ENCODE assay signal across 16 cellular contexts in genomic region chr10:80157561-80157960, GRCh38. TPM values are rescaled to one million over a fixed set of nuclear protein-coding genes. Genes with fewer than 3 reads are reported as not detected.
DNase-seq lines count a peak whose midpoint lies in the region; ATAC-seq and TF ChIP-seq lines count a peak whose summit lies in the region.
"Had no signal": no experiment of that assay in that cellular context is flagged by ENCODE, and none has a peak within 500 bp of the region (broad histone marks: within the 10 kb centered on the region; RNA-seq: fewer than 3 reads in every experiment).

No MANE protein-coding gene starts in this region.

- peak overlapping the region; percentile 91 for H2BK120ac ChIP-seq in IMR-90 (ENCODE audit: low read depth, low read length)

- H2BK20ac ChIP-seq in IMR-90 (ENCODE audit: low read depth, low read length), result peak overlapping the region; percentile 93

- no peak for TF ChIP-seq EP300 in gastroesophageal sphincter (IDR thresholded peaks at IDR 0.05)

- DNase-seq in A673 (ENCODE audit: low spot score) (no peak), IMR-90 (no peak), smooth muscle cell (lab: John Stamatoyannopoulos, UW; ENCODE audit: unreplicated experiment) (no peak), cerebellar nuclear complex (lab: John Stamatoyannopoulos, UW) (no peak)
- DNase-seq: activated CD8-positive, alpha-beta memory T cell treated with anti-CD3 and anti-CD28 coated beads, Interleukin-2, amount 10 ng/mL, durations not matched to agents 7 days and 5 days; DMS 273 treated with DMSO at 0.1 percent for 48 hours; kidney glomerular epithelial cell; NCI-H146; NCI-H345; testis had no signal

- H2AK5ac ChIP-seq in IMR-90 (ENCODE audit: low read depth, low read length), result peak overlapping the region; percentile 98

- peak overlapping the region; percentile 95; the same call in 1 of the 2 replicates for H3K23ac ChIP-seq in IMR-90 (ENCODE audit: low read depth, low read length)

- H3K56ac ChIP-seq in IMR-90 (ENCODE audit: extremely low read depth, insufficient read depth, low read length), result peak overlapping the region; percentile 67; the same call in 1 of the 2 replicates

- peaks cover 37% of the 10 kb centered on the region for H3K4me1 ChIP-seq in A673 (ENCODE audit: insufficient read depth, low read length, poor library complexity, severe bottlenecking)
- peaks cover 45% of the 10 kb centered on the region for H3K4me1 ChIP-seq in IMR-90 (ENCODE audit: control insufficient read depth, insufficient read depth, low read length)
- peaks cover 4 to 85% (median 40%) of the 10 kb centered on the region in 3 donors for H3K4me1 ChIP-seq in gastroesophageal sphincter
- H3K4me1 ChIP-seq in smooth muscle cell (ENCODE audit: low read depth), result no peaks in the 10 kb centered on the region

- POLR2A ChIA-PET in A673 (lab: Charles Lee; ENCODE audit: low non-redundant PET), result no interaction called here
- POLR2A ChIA-PET in IMR-90 (lab: Charles Lee; ENCODE audit: unreplicated experiment), result no interaction called here

- H2AFZ ChIP-seq in IMR-90 (replicated peaks; ENCODE audit: low read length, poor library complexity) (no peak overlapping the region), smooth muscle cell (ENCODE audit: low read depth) (no peak overlapping the region)

- no peaks in the 10 kb centered on the region for H3K27me3 ChIP-seq in A673 (replicated peaks; ENCODE audit: insufficient read depth, low read depth, low read length, poor library complexity)
- H3K27me3 ChIP-seq in IMR-90 (ENCODE audit: control insufficient read depth, insufficient read depth, low read length), result no peaks in the 10 kb centered on the region
- H3K27me3 ChIP-seq in gastroesophageal sphincter, result no peaks in the 10 kb centered on the region
- H3K27me3 ChIP-seq in smooth muscle cell (ENCODE audit: low read depth), result no peaks in the 10 kb centered on the region
- H3K27me3 ChIP-seq: testis had no signal

- peak overlapping the region; percentile 86 for H2BK5ac ChIP-seq in IMR-90 (ENCODE audit: low read depth, low read length, poor library complexity, severe bottlenecking)

- peaks cover 28 to 76% of the 10 kb centered on the region in 2 experiments; a peak in 3 of 4 replicates for H3K79me1 ChIP-seq in IMR-90 (ENCODE audit: low read depth in 1 of 2, low read length in 2 of 2)

- CTCF ChIA-PET in A673 (lab: Charles Lee), result no interaction called here
- CTCF ChIA-PET in IMR-90 (lab: Yijun Ruan, JAX), result no interaction called here

- no TSS peak for BruUV-seq in A673 (replicated peaks; lab: Mats Ljungman, UMichigan)
- BruUV-seq in IMR-90 (replicated peaks; lab: Mats Ljungman, UMichigan), result no TSS peak

- H3K27ac ChIP-seq in A673 (ENCODE audit: low read depth, low read length, poor library complexity, severe bottlenecking) (peak overlapping the region; percentile 79), IMR-90 (ENCODE audit: insufficient read depth, low read length) (peak overlapping the region; percentile 83), gastroesophageal sphincter (peak overlapping the region in 3 of 4 donors; percentile 75 to 89 (median 78)), smooth muscle cell (ENCODE audit: low read depth) (peak overlapping the region; percentile 79)

- H2AK9ac ChIP-seq in IMR-90 (replicated peaks; ENCODE audit: low read depth, low read length, poor library complexity), result peak overlapping the region; percentile 86

- no peaks in the 10 kb centered on the region for H3K9me3 ChIP-seq in A673 (ENCODE audit: low read depth, low read length, poor library complexity, severe bottlenecking)
- H3K9me3 ChIP-seq in IMR-90 (ENCODE audit: control insufficient read depth, insufficient read depth, low read length), result no peaks in the 10 kb centered on the region
- H3K9me3 ChIP-seq in gastroesophageal sphincter, result no peaks in the 10 kb centered on the region
- no peaks in the 10 kb centered on the region for H3K9me3 ChIP-seq in smooth muscle cell (replicated peaks; ENCODE audit: low read depth)
- H3K9me3 ChIP-seq: testis had no signal

- H4K8ac ChIP-seq in IMR-90 (ENCODE audit: low read depth in 2 of 2, low read length in 2 of 2), result peak overlapping the region; percentile 6 to 74; a peak in 2 of 4 replicates

- dilution Hi-C loops in IMR-90 (cut with HindIII; ENCODE audit: low sequenced_read_pairs, unreplicated experiment), result no loop called here

- H3K4me3 ChIP-seq in A673 (ENCODE audit: low read depth, low read length, poor library complexity, severe bottlenecking) (no peak overlapping the region), IMR-90 (ENCODE audit: insufficient read depth, low read depth, low read length) (no peak overlapping the region), gastroesophageal sphincter (no peak overlapping the region), smooth muscle cell (no peak overlapping the region)
- H3K4me3 ChIP-seq: testis had no signal

- H3K4me2 ChIP-seq in IMR-90 (ENCODE audit: low read depth, low read length) (no peak overlapping the region), smooth muscle cell (no peak overlapping the region)

- 93% methylated on average over 3 of the region's 14 CpGs; no CpG with 5 or more reads in 1 of the 2 experiments for WGBS in IMR-90 (ENCODE audit: extremely low coverage in 2 of 2, insufficient read length in 1 of 2), 2 experiments
- WGBS in gastroesophageal sphincter (ENCODE audit: low coverage in 1 of 2), 2 donors, result 96% methylated on average over 4 to 11 of the region's 14 CpGs
- WGBS in smooth muscle cell (ENCODE audit: low lambda C conversion rate), result over 99% methylated on average over 14 of the region's 14 CpGs

- H3F3A ChIP-seq in smooth muscle cell (ENCODE audit: low read depth), result peaks cover 31% of the 10 kb centered on the region

- H4K91ac ChIP-seq in IMR-90 (ENCODE audit: insufficient read depth, low read depth, low read length), result peak overlapping the region; percentile 92

- ATAC-seq in IMR-90 (ENCODE audit: low read depth) (no peak), gastroesophageal sphincter (no peak), HG03342 (IDR thresholded peaks at IDR 0.05; ENCODE audit: unreplicated experiment) (no peak), GM19397 (IDR thresholded peaks at IDR 0.05; ENCODE audit: unreplicated experiment) (no peak), GM19463 (IDR thresholded peaks at IDR 0.05; ENCODE audit: unreplicated experiment) (no peak)
- ATAC-seq: activated CD8-positive, alpha-beta memory T cell treated with anti-CD3 and anti-CD28 coated beads, Interleukin-2, amount 10 ng/mL, durations not matched to agents 7 days and 5 days; WTC11 had no signal

- TF ChIP-seq RAD21 in IMR-90 (IDR thresholded peaks at IDR 0.05; ENCODE audit: low read length), result no peak

- H3K14ac ChIP-seq in IMR-90 (replicated peaks; ENCODE audit: low read depth, low read length), result peak overlapping the region; percentile 92

- no peak for TF ChIP-seq CTCF in A673 (conservative IDR thresholded peaks at IDR 0.05; ENCODE audit: low read depth, low read length)
- no peak for TF ChIP-seq CTCF in IMR-90 (conservative IDR thresholded peaks at IDR 0.05; ENCODE audit: low read depth, low read length)
- no peak for TF ChIP-seq CTCF in gastroesophageal sphincter (IDR thresholded peaks at IDR 0.05)
- TF ChIP-seq CTCF in smooth muscle cell (IDR thresholded peaks at IDR 0.05; ENCODE audit: borderline replicate concordance, insufficient read depth, poor library complexity, severe bottlenecking), result no peak

- H3K79me2 ChIP-seq in smooth muscle cell (ENCODE audit: low read depth), result no peaks in the 10 kb centered on the region

- H4K5ac ChIP-seq in IMR-90 (ENCODE audit: low read depth, low read length), result no peak overlapping the region

- peak overlapping the region; percentile 98 for H3K4ac ChIP-seq in IMR-90 (ENCODE audit: low read depth, low read length)

- TF ChIP-seq POLR2A in IMR-90 (IDR thresholded peaks at IDR 0.05; ENCODE audit: low read depth, low read length) (no peak), gastroesophageal sphincter (IDR thresholded peaks at IDR 0.05) (no peak)

- H2BK15ac ChIP-seq in IMR-90 (ENCODE audit: low read depth, low read length), result peak overlapping the region; percentile 81; the same call in 2 of the 3 replicates

- H3K9me1 ChIP-seq in IMR-90 (ENCODE audit: insufficient read depth, low read length), result peaks cover 57% of the 10 kb centered on the region

- intact Hi-C loops in A673 (cut with micrococcal nuclease; ENCODE audit: unreplicated experiment), result no loop called here
- intact Hi-C loops in IMR-90 (cut with micrococcal nuclease), result no loop called here

- H3K9ac ChIP-seq in IMR-90 (ENCODE audit: low read depth, low read length) (no peak overlapping the region), smooth muscle cell (ENCODE audit: low read depth) (no peak overlapping the region)

- peaks cover 21% of the 10 kb centered on the region for H4K20me1 ChIP-seq in IMR-90 (ENCODE audit: insufficient read depth, low read length)
- peaks cover 2% of the 10 kb centered on the region for H4K20me1 ChIP-seq in smooth muscle cell (ENCODE audit: low read depth)

- 0 out of 2 replicates have a peak overlapping the region, but pooled peaks have one; percentile 32 for H3K18ac ChIP-seq in IMR-90 (ENCODE audit: low read depth, low read length)

- in situ Hi-C loops in IMR-90 (cut with MboI; ENCODE audit: low sequenced_read_pairs), result loop anchor here (10.0 to 25.0 kb wide), 2 partner anchors 47 to 305 kb away; partner anchors contain the start of genes ANXA11 and TSPAN14

- H3K36me3 ChIP-seq in A673 (ENCODE audit: insufficient read depth, low read length, poor library complexity, severe bottlenecking) (peaks cover 33% of the 10 kb centered on the region), IMR-90 (ENCODE audit: control insufficient read depth, insufficient read depth, low read length) (peaks cover 63% of the 10 kb centered on the region), gastroesophageal sphincter (peaks cover 0 to 83% of the 10 kb centered on the region in 2 donors), smooth muscle cell (ENCODE audit: low read depth) (no peaks in the 10 kb centered on the region)

TF ChIP-seq in IMR-90, 13 proteins besides CTCF, POLR2A, EP300 and RAD21 (continues in another document):
- TF ChIP-seq RCOR1 (IDR thresholded peaks at IDR 0.05; ENCODE audit: insufficient replicate concordance, low read length) (no peak), RFX5 (IDR thresholded peaks at IDR 0.05; ENCODE audit: low read depth, low read length) (no peak), SMC3 (IDR thresholded peaks at IDR 0.05; ENCODE audit: low read depth, low read length) (no peak)

RNA-seq across cellular contexts. Expression of gene PLAC9, which starts 25.0 kb away (rescaled TPM):
- total RNA-seq in A673 (2021) (not detected in 2 replicates), IMR-90 (2012; rRNA removed) (1.6 and 1.9 TPM in 2 replicates), gastroesophageal sphincter (10 to 100 TPM; 21.0 to 34.9 (median 28.9) TPM), smooth muscle cell (1.5 TPM in 1 of 2 replicates, not detected in the other)
- polyA plus RNA-seq in IMR-90 (2012; rRNA removed) (12.2 and 15.6 TPM in 2 replicates), smooth muscle cell (14.6 and 23.7 TPM in 2 replicates)
- 8.4 and 13.4 TPM in 2 replicates for polyA plus RNA-seq in IMR-90 (2012; cell fraction: cytosol; rRNA removed)
- 2.1 and 3.1 TPM in 2 replicates for polyA plus RNA-seq in IMR-90 (2012; cell fraction: nucleus; rRNA removed; ENCODE audit: low replicate concordance)
- total RNA-seq: activated CD8-positive, alpha-beta memory T cell treated with anti-CD3 and anti-CD28 coated beads, Interleukin-2, amount 10 ng/mL, durations not matched to agents 7 days and 5 days; LHCN-M2 had no signal

RNA-seq across cellular contexts. Expression of gene ANXA11, which starts 47.8 kb away (rescaled TPM):
- total RNA-seq in A673 (2021) (118 and 119 TPM in 2 replicates), IMR-90 (2012; rRNA removed) (39.4 and 40.8 TPM in 2 replicates), gastroesophageal sphincter (100 to 1,000 TPM; 117 to 225 (median 162) TPM), smooth muscle cell (36.6 and 39.5 TPM in 2 replicates)
- polyA plus RNA-seq in IMR-90 (2012; rRNA removed) (109 and 114 TPM in 2 replicates), smooth muscle cell (93.4 and 101 TPM in 2 replicates)
- polyA plus RNA-seq in IMR-90 (2012; cell fraction: cytosol; rRNA removed), result 104 and 105 TPM in 2 replicates
- polyA plus RNA-seq in IMR-90 (2012; cell fraction: nucleus; rRNA removed; ENCODE audit: low replicate concordance), result 86.2 and 114 TPM in 2 replicates
